In the genomic region with DNA sequence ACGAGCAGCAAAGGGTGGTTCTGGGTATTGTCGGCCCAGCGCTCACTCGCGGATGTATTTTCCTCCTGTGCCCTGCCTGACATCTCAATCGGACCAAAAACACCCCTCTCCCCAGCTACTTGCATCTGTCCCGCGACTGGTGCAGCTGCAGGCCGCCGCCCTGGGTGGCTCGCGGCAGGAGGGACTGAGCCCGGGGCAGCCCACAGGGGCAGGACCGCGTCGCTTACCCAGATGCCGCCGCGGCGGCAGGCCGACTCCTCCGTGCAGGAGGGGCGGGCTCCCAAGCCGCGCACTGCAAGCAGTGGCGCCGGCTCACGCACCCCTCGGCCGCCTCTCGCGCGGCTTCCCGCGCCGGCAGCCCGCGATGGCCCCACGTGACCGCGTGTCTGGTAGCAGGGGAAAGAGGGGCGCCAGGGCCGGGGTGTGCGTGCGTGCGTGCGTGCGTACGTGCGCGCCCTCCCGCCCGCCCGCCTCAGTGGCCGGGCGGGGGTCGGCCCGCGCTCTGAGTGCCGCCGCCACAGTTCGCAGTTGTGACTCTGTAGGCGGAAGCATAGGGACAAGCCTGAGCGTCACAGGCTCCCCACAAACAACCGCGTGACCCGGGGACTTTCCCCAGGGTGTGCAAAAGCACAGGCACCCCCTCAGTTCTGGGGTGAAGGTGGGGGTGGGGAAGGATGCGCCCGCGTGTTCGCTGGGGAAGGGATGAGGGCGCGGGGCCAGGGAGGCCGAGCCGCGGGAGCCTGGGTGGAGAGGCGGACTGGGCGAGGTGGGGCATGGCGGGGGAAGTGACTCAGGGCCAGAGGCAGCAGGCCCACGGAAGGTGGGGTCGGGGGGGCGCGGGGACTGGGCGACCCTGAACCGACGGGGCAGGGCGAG, we compare ENCODE assay signal across 8 cellular contexts. TPM values are rescaled to one million over a fixed set of nuclear protein-coding genes. Genes with fewer than 3 reads are reported as not detected.
DNase-seq lines count a peak whose midpoint lies in the region; ATAC-seq and TF ChIP-seq lines count a peak whose summit lies in the region.

A gene with protein sequence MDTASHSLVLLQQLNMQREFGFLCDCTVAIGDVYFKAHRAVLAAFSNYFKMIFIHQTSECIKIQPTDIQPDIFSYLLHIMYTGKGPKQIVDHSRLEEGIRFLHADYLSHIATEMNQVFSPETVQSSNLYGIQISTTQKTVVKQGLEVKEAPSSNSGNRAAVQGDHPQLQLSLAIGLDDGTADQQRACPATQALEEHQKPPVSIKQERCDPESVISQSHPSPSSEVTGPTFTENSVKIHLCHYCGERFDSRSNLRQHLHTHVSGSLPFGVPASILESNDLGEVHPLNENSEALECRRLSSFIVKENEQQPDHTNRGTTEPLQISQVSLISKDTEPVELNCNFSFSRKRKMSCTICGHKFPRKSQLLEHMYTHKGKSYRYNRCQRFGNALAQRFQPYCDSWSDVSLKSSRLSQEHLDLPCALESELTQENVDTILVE (minus strand): TSS at position 405 of the 876 bp plus-strand sequence. CDS start 13,305 bp downstream, outside the sequence.

- H3K4me1 ChIP-seq in mammary epithelial cell (ENCODE audit: insufficient read depth, low read length), result peaks cover 39% of the 10 kb centered on the region

- peaks cover 85% of the 10 kb centered on the region for H3K79me2 ChIP-seq in mammary epithelial cell (ENCODE audit: insufficient read depth, low read length)

- TF ChIP-seq CTCF in AG04449 (IDR thresholded peaks at IDR 0.05; ENCODE audit: insufficient read depth, low read length, missing control alignments), result no peak
- TF ChIP-seq CTCF in WI38 (IDR thresholded peaks at IDR 0.05; ENCODE audit: low read depth, low read length), result no peak
- no peak for TF ChIP-seq CTCF in mammary epithelial cell (conservative IDR thresholded peaks at IDR 0.05 in 1 of 2, IDR thresholded peaks at IDR 0.05 in 1 of 2; ENCODE audit: extremely low read depth in 1 of 2, insufficient read depth in 1 of 2, low read depth in 1 of 2, low read length in 2 of 2)

- POLR2A ChIA-PET in AG04449 (lab: Yijun Ruan, JAX), result interaction anchor here (0.5 to 2.4 kb wide), 13 partner anchors 11 to 655 kb away, joined by 3 to 17 read pairs (median 5); a partner anchor contains a TSS

- H3K4me3 ChIP-seq in AG04449 (ENCODE audit: low read depth, low read length) (peak within 1 kb of the TSS; percentile 86), WI38 (ENCODE audit: low read depth, low read length) (peak within 1 kb of the TSS; percentile 72), mammary epithelial cell (replicated peaks in 1 of 3; ENCODE audit: insufficient read depth in 1 of 3, low read depth in 2 of 3, low read length in 3 of 3) (peak within 1 kb of the TSS; percentile 78 to 89 (median 84))

- CTCF ChIA-PET in AG04449 (lab: Yijun Ruan, JAX), result interaction anchor here (1.0 to 2.8 kb wide), 6 partner anchors 10 to 160 kb away, joined by 3 to 16 read pairs (median 5); a partner anchor contains a TSS
- CTCF ChIA-PET in mammary epithelial cell (lab: Charles Lee; ENCODE audit: low non-redundant PET), result interaction anchor here (0.7 kb wide), 1 partner anchor 74 kb away, joined by 4 read pairs; no protein-coding TSS in a partner anchor

- WGBS in mammary epithelial cell (ENCODE audit: low coverage, missing lambda C conversion rate), result 0% methylated on average over 11 of the region's 87 CpGs

- H3K27me3 Mint-ChIP-seq in immature natural killer cell (ENCODE audit: low read depth in 3 of 3), result peaks cover 13 to 28% (median 28%) of the 10 kb centered on the region in 3 donors

- H3K4me1 Mint-ChIP-seq in immature natural killer cell, result peaks cover 73 to 79% of the 10 kb centered on the region in 2 donors

- H3K27ac ChIP-seq in mammary epithelial cell (ENCODE audit: insufficient read depth, low read depth, low read length), result peak within 1 kb of the TSS; percentile 93

- peak within 1 kb of the TSS; percentile 86 for H3K4me2 ChIP-seq in mammary epithelial cell (ENCODE audit: insufficient read depth, low read depth, low read length)

- intact Hi-C loops in mammary epithelial cell (cut with micrococcal nuclease), result loop anchor here (5.0 to 10.0 kb wide), 3 partner anchors 116 to 261 kb away; a partner anchor contains a TSS

- H3K4me3 Mint-ChIP-seq in immature natural killer cell, result peak within 1 kb of the TSS; percentile 96 to 100 (median 99)

- in situ Hi-C loops in mammary epithelial cell (cut with MboI; ENCODE audit: low sequenced_read_pairs in 2 of 2), result loop anchor here in 1 of 2 donors (25.0 kb wide), 1 partner anchor 259 kb away; no protein-coding TSS in a partner anchor

- H3K36me3 ChIP-seq in mammary epithelial cell (ENCODE audit: insufficient read depth, low read length), result no peaks in the 10 kb centered on the region

- peak within 1 kb of the TSS; percentile 93 for H3K9ac ChIP-seq in mammary epithelial cell (ENCODE audit: insufficient read depth, low read length)

- DNase-seq in AG04449 (ENCODE audit: low read depth, low spot score) (peak; percentile 58), NCI-H2227 (lab: John Stamatoyannopoulos, UW; ENCODE audit: unreplicated experiment) (peak; percentile 95), mammary epithelial cell (peak; percentile 89), immature natural killer cell (peak; percentile 97 to 99 (median 99)), smooth muscle cell of the brain vasculature (ENCODE audit: low read depth, low spot score) (peak; percentile 82)

- BruUV-seq in mammary epithelial cell (replicated peaks; lab: Mats Ljungman, UMichigan), result no TSS peak

- H3K27ac Mint-ChIP-seq in immature natural killer cell, result peak within 1 kb of the TSS; percentile 99 to 100 (median 100)

- peaks cover 0 to 3% (median 0%) of the 10 kb centered on the region in 6 donors for H3K9me3 Mint-ChIP-seq in immature natural killer cell

- H2AFZ ChIP-seq in mammary epithelial cell (ENCODE audit: low read depth, low read length), result peak within 1 kb of the TSS; percentile 93

- ATAC-seq in GM18873 (IDR thresholded peaks at IDR 0.05; ENCODE audit: low FRiP score, unreplicated experiment) (peak; percentile 50), HG03135 (IDR thresholded peaks at IDR 0.05; ENCODE audit: unreplicated experiment) (peak; percentile 59)

- H3K36me3 Mint-ChIP-seq in immature natural killer cell, result no peaks in the 10 kb centered on the region

- H3K9me3 ChIP-seq in mammary epithelial cell (replicated peaks; ENCODE audit: insufficient read depth, low read length), result no peaks in the 10 kb centered on the region

- H3K27me3 ChIP-seq in mammary epithelial cell (ENCODE audit: insufficient read depth, low read length), result no peaks in the 10 kb centered on the region

- peaks cover 2% of the 10 kb centered on the region for H4K20me1 ChIP-seq in mammary epithelial cell (ENCODE audit: insufficient read depth, low read length)

- dilution Hi-C loops in mammary epithelial cell (cut with HindIII; ENCODE audit: low sequenced_read_pairs), result loop anchor here (5.0 kb wide), 1 partner anchor 71 kb away; no protein-coding TSS in a partner anchor

RNA-seq across cellular contexts. Expression of the gene that starts here (rescaled TPM):
- total RNA-seq in mammary epithelial cell, result 10 to 100 TPM in 1 of 2 donors, 1 to 10 TPM in 1; 9.7 to 10.8 TPM
- 5.6 TPM for polyA plus RNA-seq in mammary epithelial cell
- polyA minus RNA-seq in mammary epithelial cell, result 10.5 TPM
- polyA plus RNA-seq in immature natural killer cell, result 10 to 100 TPM in 2 of 3 donors, 1 to 10 TPM in 1; 9.9 to 23.1 (median 15.3) TPM

Comparison
In these comparisons a context has a peak if more than half of its experiments do, and no peak if none do; other contexts are left out.
1. Peak in every context shown above with its lines: DNase-seq, ATAC-seq, H3K4me3 ChIP-seq and H3K27ac ChIP-seq.